In genomic region chr12:121352053-121353018, GRCh38 we compare ENCODE assay signal across 8 cellular contexts. TPM values are rescaled to one million over a fixed set of nuclear protein-coding genes. Genes with fewer than 3 reads are reported as not detected.
DNase-seq lines count a peak whose midpoint lies in the region; ATAC-seq, FAIRE-seq and TF ChIP-seq lines count a peak whose summit lies in the region.

A gene with protein sequence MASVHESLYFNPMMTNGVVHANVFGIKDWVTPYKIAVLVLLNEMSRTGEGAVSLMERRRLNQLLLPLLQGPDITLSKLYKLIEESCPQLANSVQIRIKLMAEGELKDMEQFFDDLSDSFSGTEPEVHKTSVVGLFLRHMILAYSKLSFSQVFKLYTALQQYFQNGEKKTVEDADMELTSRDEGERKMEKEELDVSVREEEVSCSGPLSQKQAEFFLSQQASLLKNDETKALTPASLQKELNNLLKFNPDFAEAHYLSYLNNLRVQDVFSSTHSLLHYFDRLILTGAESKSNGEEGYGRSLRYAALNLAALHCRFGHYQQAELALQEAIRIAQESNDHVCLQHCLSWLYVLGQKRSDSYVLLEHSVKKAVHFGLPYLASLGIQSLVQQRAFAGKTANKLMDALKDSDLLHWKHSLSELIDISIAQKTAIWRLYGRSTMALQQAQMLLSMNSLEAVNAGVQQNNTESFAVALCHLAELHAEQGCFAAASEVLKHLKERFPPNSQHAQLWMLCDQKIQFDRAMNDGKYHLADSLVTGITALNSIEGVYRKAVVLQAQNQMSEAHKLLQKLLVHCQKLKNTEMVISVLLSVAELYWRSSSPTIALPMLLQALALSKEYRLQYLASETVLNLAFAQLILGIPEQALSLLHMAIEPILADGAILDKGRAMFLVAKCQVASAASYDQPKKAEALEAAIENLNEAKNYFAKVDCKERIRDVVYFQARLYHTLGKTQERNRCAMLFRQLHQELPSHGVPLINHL (minus strand): TSS chr12:121352411. CDS start chr12:121352340, 71 bp downstream.

- no peak for TF ChIP-seq EP300 in transverse colon (IDR thresholded peaks at IDR 0.05; ENCODE audit: low read depth)

- H2BK12ac ChIP-seq in trophoblast cell (ENCODE audit: low read length) = no peak within 1 kb of the TSS

- peak; percentile 99 for ATAC-seq in HG02840 (IDR thresholded peaks at IDR 0.05; ENCODE audit: low FRiP score, unreplicated experiment)
- peak; percentile 98 to 99 (median 99) for ATAC-seq in T-cell (replicated peaks in 1 of 4)

- no peaks in the 10 kb centered on the region for H3K9me3 Mint-ChIP-seq in T-cell

- H3K14ac ChIP-seq in trophoblast cell (ENCODE audit: low read length) = peak within 1 kb of the TSS; percentile 64

- peak within 1 kb of the TSS; percentile 90 for H3K4ac ChIP-seq in trophoblast cell (ENCODE audit: low read depth, low read length)

- POLR2A ChIA-PET in T-cell (lab: Charles Lee) = interaction anchor here (0.6 to 1.8 kb wide), 6 partner anchors 48 to 912 kb away, joined by 3 to 6 read pairs (median 4); no protein-coding TSS in a partner anchor

- H3K9me3 ChIP-seq in trophoblast cell (ENCODE audit: insufficient read depth, low read depth, low read length) = no peaks in the 10 kb centered on the region
- no peaks in the 10 kb centered on the region for H3K9me3 ChIP-seq in transverse colon

- DNase-seq in GM12891 (ENCODE audit: insufficient read length, low spot score) = peak; percentile 88
- DNase-seq in NCI-H1436 treated with DMSO at 0.1 percent for 48 hours (lab: John Stamatoyannopoulos, UW) = peak; percentile 95
- peak; percentile 76 to 95 (median 88) for DNase-seq in T-cell
- peak; percentile 96 for DNase-seq in cardiac septum (ENCODE audit: low spot score)
- DNase-seq in trophoblast cell = peak; percentile 97 to 99
- DNase-seq in transverse colon = peak; percentile 95

- H3K36me3 Mint-ChIP-seq in T-cell = peaks cover 4% of the 10 kb centered on the region

- peak within 1 kb of the TSS; percentile 95 for H3K4me3 ChIP-seq in trophoblast cell (ENCODE audit: low read depth, low read length)
- peak within 1 kb of the TSS; percentile 70 to 96 (median 84) for H3K4me3 ChIP-seq in transverse colon

- H3K23ac ChIP-seq in trophoblast cell (ENCODE audit: low read length) = no peak within 1 kb of the TSS

- H3K79me2 ChIP-seq in trophoblast cell (ENCODE audit: control insufficient read depth, insufficient read depth, low read length, poor library complexity) = peaks cover 10% of the 10 kb centered on the region

- peak; percentile 92 for TF ChIP-seq POLR2A in GM12891 (IDR thresholded peaks at IDR 0.05; ENCODE audit: low read depth, low read length)
- peak; percentile 89 for TF ChIP-seq POLR2A in transverse colon (IDR thresholded peaks at IDR 0.05)

- peak within 1 kb of the TSS; percentile 95 for H3K9ac ChIP-seq in trophoblast cell (ENCODE audit: low read length)

- H4K91ac ChIP-seq in trophoblast cell (ENCODE audit: low read depth, low read length) = peak within 1 kb of the TSS; percentile 74

- peak within 1 kb of the TSS; percentile 76 for H2AFZ ChIP-seq in trophoblast cell (ENCODE audit: insufficient read depth, low read length, poor library complexity)

- peak within 1 kb of the TSS; percentile 98 for H3K27ac Mint-ChIP-seq in T-cell

- no peak within 1 kb of the TSS for H2BK5ac ChIP-seq in trophoblast cell (ENCODE audit: low read depth, low read length, poor library complexity)

- peak within 1 kb of the TSS; percentile 88 for H4K8ac ChIP-seq in trophoblast cell (ENCODE audit: low read depth, low read length)

- TF ChIP-seq CTCF in transverse colon (IDR thresholded peaks at IDR 0.05) = peak in 1 of 5 experiments; percentile 35

- peak within 1 kb of the TSS; percentile 67 for H4K12ac ChIP-seq in trophoblast cell (ENCODE audit: low read depth, low read length)

- peaks cover 35 to 46% (median 42%) of the 10 kb centered on the region in 3 donors for H3K4me1 Mint-ChIP-seq in T-cell

- peak within 1 kb of the TSS; percentile 96 for H3K4me2 ChIP-seq in trophoblast cell (ENCODE audit: low read length)

- H3K79me1 ChIP-seq in trophoblast cell (ENCODE audit: low read length) = peaks cover 4% of the 10 kb centered on the region

- H3K4me1 ChIP-seq in trophoblast cell (ENCODE audit: control insufficient read depth in 1 of 2, insufficient read depth in 2 of 2, low read length in 2 of 2) (peaks cover 3 to 5% of the 10 kb centered on the region in 2 experiments), transverse colon (peaks cover 0 to 23% (median 16%) of the 10 kb centered on the region in 4 donors)

- peak within 1 kb of the TSS; percentile 82 for H2BK120ac ChIP-seq in trophoblast cell (ENCODE audit: insufficient read depth, low read length, poor library complexity)

- in situ Hi-C loops in transverse colon (cut with MboI; ENCODE audit: low pct_ligation_motif_present in 1 of 4, low pct_unique_long_range_greater_than_20kb in 1 of 4, low sequenced_read_pairs in 3 of 4) = no loop called here

- CTCF ChIA-PET in T-cell (lab: Charles Lee) = interaction anchor here (0.6 to 1.8 kb wide), 6 partner anchors 17 to 904 kb away, joined by 3 to 8 read pairs (median 5); partner anchors contain the start of gene RNF34 (in 1 of the 2)

- H3K18ac ChIP-seq in trophoblast cell (ENCODE audit: low read length) = peak within 1 kb of the TSS; percentile 64

- WGBS in adipose tissue, 3 donors = 0 to 1% (median 1%) methylated on average over 52 to 53 of the region's 53 CpGs
- WGBS in trophoblast cell (ENCODE audit: extremely low coverage, insufficient coverage, insufficient read length) = no CpG with 5 or more reads among the region's 53 CpGs
- WGBS in transverse colon (ENCODE audit: low coverage in 1 of 2), 2 donors = 0% methylated on average over 12 to 48 of the region's 53 CpGs

- no peak within 1 kb of the TSS for H2AK5ac ChIP-seq in trophoblast cell (ENCODE audit: low read length)

- H3K27me3 ChIP-seq in trophoblast cell (ENCODE audit: insufficient read depth, low read length) (no peaks in the 10 kb centered on the region), transverse colon (no peaks in the 10 kb centered on the region)

- no peaks in the 10 kb centered on the region for H3K27me3 Mint-ChIP-seq in T-cell

- peak within 1 kb of the TSS; percentile 68 for H3K27ac ChIP-seq in adipose tissue (ENCODE audit: low read depth, low read length)
- peak within 1 kb of the TSS; percentile 48 for H3K27ac ChIP-seq in trophoblast cell (ENCODE audit: low read depth, low read length)
- peak within 1 kb of the TSS; percentile 89 to 93 (median 90) for H3K27ac ChIP-seq in transverse colon

- intact Hi-C loops in cardiac septum (cut with DNase I) = loop anchor here (2.0 to 5.0 kb wide), 2 partner anchors 48 to 90 kb away; partner anchors contain the start of gene RNF34
- intact Hi-C loops in transverse colon (cut with DNase I; ENCODE audit: low total_unique reads) = loop anchor here (5.0 kb wide), 1 partner anchor 50 kb away; the partner anchor contains the start of gene RNF34

- H3K36me3 ChIP-seq in trophoblast cell (ENCODE audit: control insufficient read depth in 1 of 2, insufficient read depth in 2 of 2, low read length in 2 of 2) (peaks cover under 1 to 1% of the 10 kb centered on the region in 2 experiments), transverse colon (peaks cover 0 to 3% (median 0%) of the 10 kb centered on the region in 4 donors)

- peak; percentile 98 for FAIRE-seq in GM12891 (lab: Jason Lieb, UNC)

- peak within 1 kb of the TSS; percentile 94 to 98 (median 95) for H3K4me3 Mint-ChIP-seq in T-cell

TF ChIP-seq in GM12891, 5 proteins besides CTCF, POLR2A, EP300 and RAD21:
- TF ChIP-seq SPI1 (IDR thresholded peaks at IDR 0.05; ENCODE audit: low read depth, low read length) (peak; percentile 49), PAX5 (IDR thresholded peaks at IDR 0.05; ENCODE audit: insufficient read depth, low read length, severe bottlenecking) (no peak), TAF1 (IDR thresholded peaks at IDR 0.05; ENCODE audit: low read depth, low read length) (peak; percentile 82), POLR2AphosphoS5 (IDR thresholded peaks at IDR 0.05; ENCODE audit: low read depth, low read length) (peak; percentile 94)

RNA-seq across cellular contexts. Expression of the gene that starts here (rescaled TPM):
- polyA plus RNA-seq in GM12891 (2012; ENCODE audit: low read depth, missing spikeins) = 97.4 TPM
- total RNA-seq in T-cell (100 to 1,000 TPM; 121 to 134 (median 126) TPM), cardiac septum (53.4 TPM), transverse colon (100 to 1,000 TPM; 101 to 184 (median 129) TPM)
- 100 to 1,000 TPM in 1 of 3 donors, 10 to 100 TPM in 2; 79.2 to 104 (median 80.3) TPM for polyA plus RNA-seq in adipose tissue
- polyA plus RNA-seq in trophoblast cell (2013) = 95.9 and 99.5 TPM in 2 replicates

Comparison
In these comparisons a context has a peak if more than half of its experiments do, and no peak if none do; other contexts are left out.
1. Peak in every context shown above with its lines: DNase-seq, ATAC-seq, H3K4me3 ChIP-seq and H3K27ac ChIP-seq.